Comparison of ENCODE assay signal across 22 cellular contexts in genomic region chr18:210780-211179, GRCh38. TPM values are rescaled to one million over a fixed set of nuclear protein-coding genes. Genes with fewer than 3 reads are reported as not detected.
DNase-seq lines count a peak whose midpoint lies in the region; ATAC-seq and TF ChIP-seq lines count a peak whose summit lies in the region.
"Had no signal": no experiment of that assay in that cellular context is flagged by ENCODE, and none has a peak within 500 bp of the region (broad histone marks: within the 10 kb centered on the region; RNA-seq: fewer than 3 reads in every experiment).

No MANE protein-coding gene starts in this region.

- no peak for TF ChIP-seq CTCF in endothelial cell (IDR thresholded peaks at IDR 0.05; ENCODE audit: unreplicated experiment)
- no peak for TF ChIP-seq CTCF in omental fat pad (IDR thresholded peaks at IDR 0.05)

- peak overlapping the region; percentile 29 for H3K27ac Mint-ChIP-seq in activated naive CD8-positive, alpha-beta T cell
- H3K27ac Mint-ChIP-seq in activated naive CD8-positive, alpha-beta T cell treated with anti-CD3 and anti-CD28 coated beads, Interleukin-2, amount 50 U/mL, for 24 hours = no peak overlapping the region
- H3K27ac Mint-ChIP-seq in endothelial cell (ENCODE audit: unreplicated experiment) = peak overlapping the region; percentile 67
- peak overlapping the region; percentile 45 for H3K27ac Mint-ChIP-seq in stimulated activated effector memory CD8-positive, alpha-beta T cell treated with anti-CD3 and anti-CD28 coated beads, Interleukin-12 subunit alpha, Interleukin-12 subunit beta, amount 100 ng/mL, for 72 hours

- H3K27me3 ChIP-seq in HUES48 (ENCODE audit: control insufficient read depth, insufficient read depth, low read length) = no peaks in the 10 kb centered on the region
- H3K27me3 ChIP-seq: BE2C, SJCRH30 had no signal

- ATAC-seq in activated naive CD8-positive, alpha-beta T cell treated with anti-CD3 and anti-CD28 coated beads, Interleukin-2, amount 50 U/mL, for 24 hours = no peak
- no peak for ATAC-seq in stimulated activated effector memory CD8-positive, alpha-beta T cell treated with anti-CD3 and anti-CD28 coated beads, Interleukin-12 subunit alpha, Interleukin-12 subunit beta, amount 100 ng/mL, for 72 hours
- ATAC-seq in GM18909 (IDR thresholded peaks at IDR 0.05; ENCODE audit: poor library complexity, unreplicated experiment) = no peak
- no peak for ATAC-seq in omental fat pad (ENCODE audit: low FRiP score)
- no peak for ATAC-seq in HG02642 (IDR thresholded peaks at IDR 0.05; ENCODE audit: poor library complexity, unreplicated experiment)
- ATAC-seq: HCT116, Panc1 had no signal

- H3K9me3 Mint-ChIP-seq in activated naive CD8-positive, alpha-beta T cell (ENCODE audit: low read depth) = no peaks in the 10 kb centered on the region
- H3K9me3 Mint-ChIP-seq in activated naive CD8-positive, alpha-beta T cell treated with anti-CD3 and anti-CD28 coated beads, Interleukin-2, amount 50 U/mL, for 24 hours = no peaks in the 10 kb centered on the region
- no peaks in the 10 kb centered on the region for H3K9me3 Mint-ChIP-seq in endothelial cell (ENCODE audit: unreplicated experiment)
- no peaks in the 10 kb centered on the region for H3K9me3 Mint-ChIP-seq in stimulated activated effector memory CD8-positive, alpha-beta T cell treated with anti-CD3 and anti-CD28 coated beads, Interleukin-12 subunit alpha, Interleukin-12 subunit beta, amount 100 ng/mL, for 72 hours

- H3K9ac ChIP-seq in HUES48 (ENCODE audit: low read depth, low read length) = no peak overlapping the region

- peaks cover 77% of the 10 kb centered on the region for H3K36me3 ChIP-seq in HUES48 (ENCODE audit: control insufficient read depth, insufficient read depth, low read length)

- no peaks in the 10 kb centered on the region for H3K27me3 Mint-ChIP-seq in activated naive CD8-positive, alpha-beta T cell
- no peaks in the 10 kb centered on the region for H3K27me3 Mint-ChIP-seq in activated naive CD8-positive, alpha-beta T cell treated with anti-CD3 and anti-CD28 coated beads, Interleukin-2, amount 50 U/mL, for 24 hours
- peaks cover 2% of the 10 kb centered on the region for H3K27me3 Mint-ChIP-seq in endothelial cell (ENCODE audit: unreplicated experiment)

- peak overlapping the region; percentile 31 for H3K27ac ChIP-seq in HUES48 (ENCODE audit: low read depth, low read length)
- H3K27ac ChIP-seq: SJCRH30 had no signal

- H3K9me3 ChIP-seq in HUES48 (ENCODE audit: control insufficient read depth, insufficient read depth, low read length) = no peaks in the 10 kb centered on the region
- H3K9me3 ChIP-seq: BE2C, SJCRH30 had no signal

- peaks cover 7% of the 10 kb centered on the region for H3K4me1 Mint-ChIP-seq in activated naive CD8-positive, alpha-beta T cell (ENCODE audit: low read depth)
- no peaks in the 10 kb centered on the region for H3K4me1 Mint-ChIP-seq in activated naive CD8-positive, alpha-beta T cell treated with anti-CD3 and anti-CD28 coated beads, Interleukin-2, amount 50 U/mL, for 24 hours
- H3K4me1 Mint-ChIP-seq in endothelial cell (ENCODE audit: unreplicated experiment) = peaks cover 16% of the 10 kb centered on the region
- H3K4me1 Mint-ChIP-seq in stimulated activated effector memory CD8-positive, alpha-beta T cell treated with anti-CD3 and anti-CD28 coated beads, Interleukin-12 subunit alpha, Interleukin-12 subunit beta, amount 100 ng/mL, for 72 hours = no peaks in the 10 kb centered on the region

- peaks cover 26% of the 10 kb centered on the region for H3K4me1 ChIP-seq in HUES48 (ENCODE audit: control insufficient read depth, insufficient read depth, low read length)
- H3K4me1 ChIP-seq: BE2C, SJCRH30 had no signal

- no peak overlapping the region for H3K4me3 ChIP-seq in HUES48 (ENCODE audit: low read depth, low read length)
- H3K4me3 ChIP-seq: SJCRH30 had no signal

- H3K36me3 Mint-ChIP-seq in activated naive CD8-positive, alpha-beta T cell = peaks cover 11% of the 10 kb centered on the region
- H3K36me3 Mint-ChIP-seq in activated naive CD8-positive, alpha-beta T cell treated with anti-CD3 and anti-CD28 coated beads, Interleukin-2, amount 50 U/mL, for 24 hours (ENCODE audit: low read depth) = peaks cover 72% of the 10 kb centered on the region
- H3K36me3 Mint-ChIP-seq in endothelial cell (ENCODE audit: low read depth, unreplicated experiment) = peaks cover 20% of the 10 kb centered on the region
- H3K36me3 Mint-ChIP-seq in stimulated activated effector memory CD8-positive, alpha-beta T cell treated with anti-CD3 and anti-CD28 coated beads, Interleukin-12 subunit alpha, Interleukin-12 subunit beta, amount 100 ng/mL, for 72 hours = peaks cover 100% of the 10 kb centered on the region

- no peak for DNase-seq in activated naive CD8-positive, alpha-beta T cell treated with anti-CD3 and anti-CD28 coated beads, Interleukin-2, amount 50 U/mL, for 24 hours
- no peak for DNase-seq in endothelial cell (ENCODE audit: low spot score)
- no peak for DNase-seq in stimulated activated effector memory CD8-positive, alpha-beta T cell treated with anti-CD3 and anti-CD28 coated beads, Interleukin-12 subunit alpha, Interleukin-12 subunit beta, amount 100 ng/mL, for 72 hours (ENCODE audit: low spot score in 2 of 2)
- DNase-seq in omental fat pad (ENCODE audit: low spot score) = no peak
- DNase-seq: BE2C; EL; GF-D8; Karpas-422; MV-4-11; NCI-H1105 treated with DMSO at 0.1 percent for 48 hours; NCI-H2029 treated with DMSO at 0.1 percent for 48 hours; NCI-H345; NCI-H524; NCI-H774; NK-92 treated with Interleukin-12 subunit alpha and Interleukin-12 subunit beta, amount 100 ng/mL, for 24 hours; SJCRH30 had no signal

- no peak overlapping the region for H3K4me3 Mint-ChIP-seq in activated naive CD8-positive, alpha-beta T cell
- H3K4me3 Mint-ChIP-seq in activated naive CD8-positive, alpha-beta T cell treated with anti-CD3 and anti-CD28 coated beads, Interleukin-2, amount 50 U/mL, for 24 hours = no peak overlapping the region
- no peak overlapping the region for H3K4me3 Mint-ChIP-seq in endothelial cell (ENCODE audit: unreplicated experiment)
- no peak overlapping the region for H3K4me3 Mint-ChIP-seq in stimulated activated effector memory CD8-positive, alpha-beta T cell treated with anti-CD3 and anti-CD28 coated beads, Interleukin-12 subunit alpha, Interleukin-12 subunit beta, amount 100 ng/mL, for 72 hours

RNA-seq across cellular contexts. Expression of gene USP14, which starts 52.4 kb away (rescaled TPM):
- 60.1 TPM for total RNA-seq in endothelial cell (ENCODE audit: unreplicated experiment)
- 10 to 100 TPM; 31.4 to 57.5 (median 39.5) TPM for total RNA-seq in omental fat pad

RNA-seq across cellular contexts. Expression of gene THOC1, which starts 57.1 kb away (rescaled TPM):
- total RNA-seq in endothelial cell (ENCODE audit: unreplicated experiment) (45.8 TPM), omental fat pad (10 to 100 TPM; 33.0 to 60.6 (median 45.9) TPM)
